Comparison of ENCODE assay signal across 26 cellular contexts in the genomic region with DNA sequence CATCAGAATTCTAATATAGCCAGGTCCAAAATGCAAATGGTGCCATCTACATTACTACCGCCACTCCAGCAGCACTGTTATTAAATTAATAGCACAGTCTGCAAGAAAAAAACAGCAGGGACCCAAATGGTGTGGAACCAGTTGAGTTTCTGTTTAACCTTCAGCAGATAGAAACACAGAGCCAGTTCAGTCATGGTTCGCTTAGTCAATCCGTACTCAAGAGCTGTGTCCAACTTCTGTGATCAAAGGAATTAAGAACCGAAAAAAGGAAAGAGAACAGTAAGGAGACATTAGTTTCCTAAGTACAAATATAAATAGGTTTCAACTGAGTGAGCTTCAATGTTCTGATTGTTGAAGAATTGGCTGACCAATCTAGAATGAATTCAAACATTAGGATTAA.
DNase-seq lines count a peak whose midpoint lies in the region; ATAC-seq, FAIRE-seq and TF ChIP-seq lines count a peak whose summit lies in the region.
"Had no signal": no experiment of that assay in that cellular context is flagged by ENCODE, and none has a peak within 500 bp of the region (broad histone marks: within the 10 kb centered on the region; RNA-seq: fewer than 3 reads in every experiment).

No MANE protein-coding gene starts in this region.

- WGBS in heart right ventricle, 2 donors = 88% methylated on average over 4 of the region's 4 CpGs

- H3K27me3 ChIP-seq in heart right ventricle (no peaks in the 10 kb centered on the region), tibial artery (no peaks in the 10 kb centered on the region)
- H3K27me3 ChIP-seq: right lobe of liver, vagina had no signal

- no peak for ATAC-seq in heart right ventricle
- no peak for ATAC-seq in HG02981 (IDR thresholded peaks at IDR 0.05; ENCODE audit: unreplicated experiment)
- ATAC-seq: activated CD8-positive, alpha-beta memory T cell treated with anti-CD3 and anti-CD28 coated beads, Interleukin-2, amount 10 ng/mL, durations not matched to agents 7 days and 5 days; HCT116; PC-3; right lobe of liver had no signal

- H3K4me3 ChIP-seq in heart right ventricle (no peak overlapping the region), tibial artery (no peak overlapping the region)
- H3K4me3 ChIP-seq: right lobe of liver, vagina had no signal

- peak overlapping the region in 1 of 3 experiments; percentile 12 for H3K4me3 Mint-ChIP-seq in nephron
- H3K4me3 Mint-ChIP-seq: activated CD8-positive, alpha-beta memory T cell treated with anti-CD3 and anti-CD28 coated beads, Interleukin-2, amount 10 ng/mL, durations not matched to agents 7 days and 5 days; activated T-helper 1 cell treated with anti-CD3 and anti-CD28 coated beads, Interleukin-12 subunit alpha, Interleukin-12 subunit beta, Interleukin-2, Interleukin-4 antibody, amounts not matched to agents 30 ng/mL and 10 ng/mL and 1 ng/mL, durations not matched to agents 14 hours and 24 hours and 36 hours; CD4-positive, alpha-beta T cell; memory B cell; T-helper 1 cell treated with Interleukin-12 subunit alpha and Interleukin-12 subunit beta and Interleukin-4 antibody, amounts not matched to agents 30 μg/mL and 1 μg/mL, for 36 hours had no signal

- H3K27ac ChIP-seq in heart right ventricle = peak overlapping the region in 6 of 10 donors; percentile 18 to 67 (median 42)
- peak overlapping the region; percentile 20 to 52 for H3K27ac ChIP-seq in tibial artery
- H3K27ac ChIP-seq: KMS-11, right lobe of liver, vagina had no signal

- H3K4me1 Mint-ChIP-seq in nephron = peaks cover 8% of the 10 kb centered on the region
- H3K4me1 Mint-ChIP-seq: activated CD8-positive, alpha-beta memory T cell treated with anti-CD3 and anti-CD28 coated beads, Interleukin-2, amount 10 ng/mL, durations not matched to agents 7 days and 5 days; memory B cell had no signal

- H3K9me3 ChIP-seq in heart right ventricle (peaks cover 0 to 4% (median 0%) of the 10 kb centered on the region in 11 donors), tibial artery (no peaks in the 10 kb centered on the region)
- H3K9me3 ChIP-seq: right lobe of liver, vagina had no signal

- H3K27ac Mint-ChIP-seq in nephron = peak overlapping the region; percentile 38 to 89 (median 86)
- H3K27ac Mint-ChIP-seq: activated CD8-positive, alpha-beta memory T cell treated with anti-CD3 and anti-CD28 coated beads, Interleukin-2, amount 10 ng/mL, durations not matched to agents 7 days and 5 days; activated T-helper 1 cell treated with anti-CD3 and anti-CD28 coated beads, Interleukin-12 subunit alpha, Interleukin-12 subunit beta, Interleukin-2, Interleukin-4 antibody, amounts not matched to agents 30 ng/mL and 10 ng/mL and 1 ng/mL, durations not matched to agents 14 hours and 24 hours and 36 hours; CD4-positive, alpha-beta T cell; memory B cell; T-helper 1 cell treated with Interleukin-12 subunit alpha and Interleukin-12 subunit beta and Interleukin-4 antibody, amounts not matched to agents 30 μg/mL and 1 μg/mL, for 36 hours had no signal

- TF ChIP-seq CTCF in heart right ventricle (IDR thresholded peaks at IDR 0.05) (no peak), nephron (IDR thresholded peaks at IDR 0.05; ENCODE audit: unreplicated experiment in 3 of 3) (no peak), tibial artery (IDR thresholded peaks at IDR 0.05) (no peak)

- H3K4me1 ChIP-seq in heart right ventricle (peaks cover 0 to 17% (median 0%) of the 10 kb centered on the region in 9 donors), tibial artery (peaks cover 0 to 7% (median 1%) of the 10 kb centered on the region in 4 donors)
- H3K4me1 ChIP-seq: right lobe of liver, vagina had no signal

- H3K27me3 Mint-ChIP-seq in nephron (ENCODE audit: low read depth) = no peaks in the 10 kb centered on the region
- H3K27me3 Mint-ChIP-seq: activated CD8-positive, alpha-beta memory T cell treated with anti-CD3 and anti-CD28 coated beads, Interleukin-2, amount 10 ng/mL, durations not matched to agents 7 days and 5 days; CD4-positive, alpha-beta T cell; memory B cell had no signal

- peaks cover 0 to 6% (median 0%) of the 10 kb centered on the region in 9 donors for H3K36me3 ChIP-seq in heart right ventricle
- no peaks in the 10 kb centered on the region for H3K36me3 ChIP-seq in tibial artery
- H3K36me3 ChIP-seq: right lobe of liver, vagina had no signal

- H3K36me3 Mint-ChIP-seq in nephron (ENCODE audit: low read depth) = no peaks in the 10 kb centered on the region
- H3K36me3 Mint-ChIP-seq: activated CD8-positive, alpha-beta memory T cell treated with anti-CD3 and anti-CD28 coated beads, Interleukin-2, amount 10 ng/mL, durations not matched to agents 7 days and 5 days; memory B cell had no signal

- intact Hi-C loops in heart right ventricle (cut with DNase I) (no loop called here), cardiac septum (cut with DNase I) (no loop called here), tibial artery (cut with DNase I; ENCODE audit: low total_unique reads) (no loop called here)

- no peaks in the 10 kb centered on the region for H3K9me3 Mint-ChIP-seq in nephron
- H3K9me3 Mint-ChIP-seq: activated T-helper 1 cell treated with anti-CD3 and anti-CD28 coated beads, Interleukin-12 subunit alpha, Interleukin-12 subunit beta, Interleukin-2, Interleukin-4 antibody, amounts not matched to agents 30 ng/mL and 10 ng/mL and 1 ng/mL, durations not matched to agents 14 hours and 24 hours and 36 hours; CD4-positive, alpha-beta T cell; T-helper 1 cell treated with Interleukin-12 subunit alpha and Interleukin-12 subunit beta and Interleukin-4 antibody, amounts not matched to agents 30 μg/mL and 1 μg/mL, for 36 hours had no signal

- DNase-seq in heart right ventricle (no peak), cardiac septum (ENCODE audit: low spot score) (no peak), RCC 7860 (ENCODE audit: low spot score) (no peak), tibial artery (no peak), GM19239 (ENCODE audit: insufficient read length, low spot score) (no peak)
- DNase-seq in stimulated activated CD4-positive, alpha-beta T cell treated with anti-CD3 and anti-CD28 coated beads, Interleukin-12 subunit alpha, Interleukin-12 subunit beta, amount 100 ng/mL, for 4 hours = no peak
- DNase-seq: activated CD4-positive, alpha-beta T cell treated with anti-CD3 and anti-CD28 coated beads for 4 hours; activated CD8-positive, alpha-beta memory T cell treated with anti-CD3 and anti-CD28 coated beads, Interleukin-2, amount 10 ng/mL, durations not matched to agents 7 days and 5 days; activated naive CD4-positive, alpha-beta T cell treated with anti-CD3 and anti-CD28 coated beads, Interleukin-2, amount 50 U/mL, for 16 hours; CD4-positive, alpha-beta T cell; DMS 273 treated with DMSO at 0.1 percent for 48 hours; effector CD8-positive, alpha-beta T cell; kidney glomerular epithelial cell; NCI-H187 treated with DMSO at 0.1 percent for 48 hours; NCI-H345; PC-3; right lobe of liver had no signal

- FAIRE-seq in RCC 7860 (lab: Jason Lieb, UNC) = peak; percentile 72
- FAIRE-seq in GM19239 (lab: Jason Lieb, UNC) = no peak
- FAIRE-seq: frontal cortex had no signal
